In genomic region chr16:32932240-32933040, GRCh38 we compare ENCODE assay signal across 7 cellular contexts.
DNase-seq lines count a peak whose midpoint lies in the region; ATAC-seq and TF ChIP-seq lines count a peak whose summit lies in the region.
"Not testable (repeated sequence)": the region's sequence is repeated elsewhere in the genome, so short reads cannot be mapped to it uniquely, and the experiment has no call there.

No MANE protein-coding gene starts in this region.

- not testable (repeated sequence) for TF ChIP-seq EP300 in SK-N-SH (IDR thresholded peaks at IDR 0.05; ENCODE audit: borderline replicate concordance in 1 of 2, low read depth in 1 of 2, low read length in 1 of 2); gastroesophageal sphincter (IDR thresholded peaks at IDR 0.05)

- 13% methylated on average over 16 of the region's 16 CpGs for WGBS in SK-N-SH (ENCODE audit: low lambda C conversion rate)
- 53 to 68% methylated on average over 4 to 6 of the region's 16 CpGs for WGBS in gastroesophageal sphincter (ENCODE audit: low coverage in 1 of 2), 2 donors

- not testable (repeated sequence) for TF ChIP-seq POLR2A in gastroesophageal sphincter (IDR thresholded peaks at IDR 0.05)

- TF ChIP-seq CTCF in SK-N-SH (IDR thresholded peaks at IDR 0.05): peak; percentile 37
- not testable (repeated sequence) for TF ChIP-seq CTCF in gastroesophageal sphincter (IDR thresholded peaks at IDR 0.05)

- not testable (repeated sequence) for H3K79me2 ChIP-seq in SK-N-SH (ENCODE audit: insufficient read depth)

- H3K36me3 ChIP-seq in SK-N-SH (replicated peaks in 1 of 2; ENCODE audit: control insufficient read depth in 1 of 2, insufficient read depth in 2 of 2, low read length in 1 of 2); gastroesophageal sphincter: not testable (repeated sequence)

- TF ChIP-seq RAD21 in SK-N-SH (IDR thresholded peaks at IDR 0.05; ENCODE audit: low read length): not testable (repeated sequence)

- H3K4me1 ChIP-seq in SK-N-SH (ENCODE audit: control insufficient read depth in 1 of 2, insufficient read depth in 2 of 2, low read depth in 1 of 2, low read length in 1 of 2); gastroesophageal sphincter: not testable (repeated sequence)

- not testable (repeated sequence) for H3F3A ChIP-seq in SK-N-SH (replicated peaks; ENCODE audit: insufficient read depth)

- peak; percentile 74 for ATAC-seq in GM18498 (IDR thresholded peaks at IDR 0.05; ENCODE audit: unreplicated experiment)
- peak; percentile 53 for ATAC-seq in HG03432 (IDR thresholded peaks at IDR 0.05; ENCODE audit: unreplicated experiment)
- peak; percentile 19 for ATAC-seq in gastroesophageal sphincter
- peak; percentile 70 for ATAC-seq in left lobe of liver

- not testable (repeated sequence) for H3K4me3 ChIP-seq in SK-N-SH (ENCODE audit: low read depth in 2 of 2, low read length in 1 of 2); gastroesophageal sphincter

- H4K20me1 ChIP-seq in SK-N-SH (ENCODE audit: insufficient read depth): not testable (repeated sequence)

- H2AFZ ChIP-seq in SK-N-SH (ENCODE audit: low read depth): not testable (repeated sequence)

- DNase-seq in SK-N-SH; left lobe of liver (ENCODE audit: low spot score): not testable (repeated sequence)
- peak; percentile 3 for DNase-seq in activated T-cell treated with anti-CD3 and anti-CD28 coated beads for 24 hours (ENCODE audit: low read depth)
- peak; percentile 4 for DNase-seq in stimulated activated CD4-positive, alpha-beta T cell treated with anti-CD3 and anti-CD28 coated beads, Interleukin-4, amount 100 ng/mL, for 1 hour

- H3K27me3 ChIP-seq in SK-N-SH (ENCODE audit: insufficient read depth); gastroesophageal sphincter: not testable (repeated sequence)

- not testable (repeated sequence) for H3K4me2 ChIP-seq in SK-N-SH

- H3K9me2 ChIP-seq in SK-N-SH: not testable (repeated sequence)

- CTCF ChIA-PET in SK-N-SH (lab: Yijun Ruan, JAX): not testable (repeated sequence)

- POLR2A ChIA-PET in SK-N-SH (lab: Yijun Ruan, JAX): not testable (repeated sequence)

- not testable (repeated sequence) for H3K9me3 ChIP-seq in SK-N-SH, gastroesophageal sphincter

- H3K27ac ChIP-seq in SK-N-SH (ENCODE audit: low read depth in 2 of 2, low read length in 1 of 2); gastroesophageal sphincter: not testable (repeated sequence)

- not testable (repeated sequence) for H3K9ac ChIP-seq in SK-N-SH

Comparison
In these comparisons a context has a peak if more than half of its experiments do, and no peak if none do; other contexts are left out.
1. ATAC-seq: peak in every context shown above with its lines; median percentile 74 in GM18498; 70 in left lobe of liver; 53 in HG03432; 19 in gastroesophageal sphincter.